ENCODE assay signal across 1 cellular context in genomic region chr4:2336659-2337058, GRCh38.
TF ChIP-seq lines count a peak whose summit lies in the region.

No MANE protein-coding gene starts in this region.

TF ChIP-seq in H1, 55 proteins besides CTCF, POLR2A, EP300 and RAD21 (continued from another document):
- TF ChIP-seq SUZ12 (IDR thresholded peaks at IDR 0.05; ENCODE audit: low read length): no peak
